In the genomic region with DNA sequence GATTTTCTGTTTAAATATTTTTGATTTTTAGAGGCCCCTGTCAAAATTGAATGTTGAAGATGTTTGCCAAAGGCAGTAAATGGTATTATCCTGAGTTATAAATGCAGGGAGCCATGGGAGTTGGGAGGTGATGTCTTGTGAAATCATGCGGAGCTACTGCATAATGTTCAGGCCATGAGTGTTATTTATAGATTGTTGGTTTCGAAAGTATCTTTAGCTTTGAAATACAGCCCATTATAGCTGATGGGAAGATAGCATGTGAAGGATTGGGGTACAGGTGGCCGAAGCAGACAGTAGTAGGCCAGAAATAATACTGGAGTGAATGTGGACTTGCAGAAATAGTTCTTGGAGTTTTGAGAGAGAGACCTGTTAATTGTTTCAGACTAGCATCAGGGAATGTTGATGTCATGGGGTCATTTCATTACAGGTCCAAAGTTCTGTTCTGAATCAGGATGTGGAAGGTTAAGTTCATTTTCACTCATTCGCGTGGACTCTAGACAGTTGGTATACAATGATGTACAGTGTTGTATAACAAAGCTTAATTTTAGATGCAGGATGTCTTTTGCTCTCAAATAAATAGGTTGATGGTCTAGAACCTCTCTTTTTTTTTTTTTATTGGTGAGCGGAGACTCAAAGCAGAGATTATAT, we compare ENCODE assay signal across 1 cellular context.
TF ChIP-seq lines count a peak whose summit lies in the region.

No MANE protein-coding gene starts in this region.

TF ChIP-seq in GM12878, 131 proteins besides CTCF, POLR2A, EP300 and RAD21 (continued from another document):
- TF ChIP-seq, protein P1, sequence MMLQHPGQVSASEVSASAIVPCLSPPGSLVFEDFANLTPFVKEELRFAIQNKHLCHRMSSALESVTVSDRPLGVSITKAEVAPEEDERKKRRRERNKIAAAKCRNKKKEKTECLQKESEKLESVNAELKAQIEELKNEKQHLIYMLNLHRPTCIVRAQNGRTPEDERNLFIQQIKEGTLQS (IDR thresholded peaks at IDR 0.05; ENCODE audit: borderline replicate concordance, extremely low read depth, low read depth, low read length) = no peak
- TF ChIP-seq, protein P2, sequence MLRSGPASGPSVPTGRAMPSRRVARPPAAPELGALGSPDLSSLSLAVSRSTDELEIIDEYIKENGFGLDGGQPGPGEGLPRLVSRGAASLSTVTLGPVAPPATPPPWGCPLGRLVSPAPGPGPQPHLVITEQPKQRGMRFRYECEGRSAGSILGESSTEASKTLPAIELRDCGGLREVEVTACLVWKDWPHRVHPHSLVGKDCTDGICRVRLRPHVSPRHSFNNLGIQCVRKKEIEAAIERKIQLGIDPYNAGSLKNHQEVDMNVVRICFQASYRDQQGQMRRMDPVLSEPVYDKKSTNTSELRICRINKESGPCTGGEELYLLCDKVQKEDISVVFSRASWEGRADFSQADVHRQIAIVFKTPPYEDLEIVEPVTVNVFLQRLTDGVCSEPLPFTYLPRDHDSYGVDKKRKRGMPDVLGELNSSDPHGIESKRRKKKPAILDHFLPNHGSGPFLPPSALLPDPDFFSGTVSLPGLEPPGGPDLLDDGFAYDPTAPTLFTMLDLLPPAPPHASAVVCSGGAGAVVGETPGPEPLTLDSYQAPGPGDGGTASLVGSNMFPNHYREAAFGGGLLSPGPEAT (IDR thresholded peaks at IDR 0.05; ENCODE audit: low read depth) = no peak
- TF ChIP-seq SRF (IDR thresholded peaks at IDR 0.05; ENCODE audit: low read depth in 2 of 2, low read length in 2 of 2) (no peak), TCF7 (IDR thresholded peaks at IDR 0.05; ENCODE audit: borderline replicate concordance) (no peak), SUPT20H (IDR thresholded peaks at IDR 0.05; ENCODE audit: borderline replicate concordance, control insufficient read depth, low read depth, low read length) (no peak), IKZF1 (conservative IDR thresholded peaks at IDR 0.05) (0 out of 2 replicates have a peak, but pooled peaks have one; percentile 20), PML (IDR thresholded peaks at IDR 0.05; ENCODE audit: low read length) (no peak), ATF7 (IDR thresholded peaks at IDR 0.05; ENCODE audit: low read depth) (no peak), SUZ12 (IDR thresholded peaks at IDR 0.05; ENCODE audit: unreplicated experiment) (no peak), CREM (IDR thresholded peaks at IDR 0.05; ENCODE audit: low read depth) (no peak)
